Comparison of ENCODE assay signal across 25 cellular contexts in the genomic region with DNA sequence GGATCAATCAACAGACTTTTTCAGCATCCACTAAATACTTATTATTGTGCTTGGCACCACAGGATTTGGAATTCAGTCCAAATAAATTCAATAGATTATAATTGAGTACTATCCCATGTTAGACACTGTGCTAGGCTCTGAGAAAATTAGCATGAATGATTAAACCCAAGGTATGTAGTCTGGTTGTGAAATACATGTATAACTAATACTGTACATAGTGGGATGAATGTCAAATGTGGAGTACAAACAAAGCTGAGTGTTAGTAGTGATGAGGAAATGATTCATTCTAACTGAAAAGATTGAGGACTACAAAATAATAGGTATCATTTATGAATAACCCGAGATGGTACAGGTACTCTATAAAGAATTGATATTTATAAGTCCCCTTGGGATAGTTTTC.
DNase-seq lines count a peak whose midpoint lies in the region; ATAC-seq and TF ChIP-seq lines count a peak whose summit lies in the region.
"Had no signal": no experiment of that assay in that cellular context is flagged by ENCODE, and none has a peak within 500 bp of the region (broad histone marks: within the 10 kb centered on the region; RNA-seq: fewer than 3 reads in every experiment).

No MANE protein-coding gene starts in this region.

- ATAC-seq in HG02571 (IDR thresholded peaks at IDR 0.05; ENCODE audit: unreplicated experiment) = no peak
- ATAC-seq: stimulated activated naive CD8-positive, alpha-beta T cell treated with anti-CD3 and anti-CD28 coated beads, Interleukin-15, amount 100 ng/mL, for 72 hours had no signal

- H3K27me3 ChIP-seq in breast epithelium (no peaks in the 10 kb centered on the region), WERI-Rb-1 (ENCODE audit: insufficient read depth, low read depth, severe bottlenecking) (no peaks in the 10 kb centered on the region)
- H3K27me3 ChIP-seq: sigmoid colon, tibial nerve had no signal

- no peak overlapping the region for H3K4me3 Mint-ChIP-seq in MCF 10A (ENCODE audit: unreplicated experiment)
- H3K4me3 Mint-ChIP-seq: activated naive CD8-positive, alpha-beta T cell; activated T-helper 1 cell treated with anti-CD3 and anti-CD28 coated beads, Interleukin-12 subunit alpha, Interleukin-12 subunit beta, Interleukin-2, Interleukin-4 antibody, amounts not matched to agents 30 ng/mL and 10 ng/mL and 1 ng/mL, durations not matched to agents 14 hours and 24 hours and 36 hours; CD4-positive, alpha-beta memory T cell; neural crest cell; stimulated activated naive CD8-positive, alpha-beta T cell treated with anti-CD3 and anti-CD28 coated beads, Interleukin-15, amount 100 ng/mL, for 72 hours; T-helper 2 cell treated with Interferon-gamma antibody and Interleukin-4, amounts not matched to agents 5 μg/mL and 100 μg/mL, for 36 hours had no signal

- no peaks in the 10 kb centered on the region for H3K4me1 ChIP-seq in breast epithelium
- H3K4me1 ChIP-seq: sigmoid colon, tibial nerve had no signal

- no TSS peak for BruUV-seq in MCF 10A (replicated peaks; lab: Mats Ljungman, UMichigan)

- TF ChIP-seq CTCF in MCF 10A (IDR thresholded peaks at IDR 0.05; ENCODE audit: unreplicated experiment) (no peak), breast epithelium (IDR thresholded peaks at IDR 0.05) (no peak), astrocyte of the cerebellum (IDR thresholded peaks at IDR 0.05; ENCODE audit: low read depth, low read length, missing control alignments) (no peak), fibroblast of the aortic adventitia (IDR thresholded peaks at IDR 0.05; ENCODE audit: insufficient read depth, low read length) (no peak), WERI-Rb-1 (IDR thresholded peaks at IDR 0.05; ENCODE audit: low read depth, low read length) (no peak)

- intact Hi-C loops in MCF 10A (cut with micrococcal nuclease) = no loop called here
- intact Hi-C loops in breast epithelium (cut with DNase I; ENCODE audit: low total_unique reads) = no loop called here

- POLR2A ChIA-PET in MCF 10A (lab: Yijun Ruan, JAX) = interaction anchor here (1.3 kb wide), 1 partner anchor 205 kb away, joined by 5 read pairs; no protein-coding TSS in a partner anchor

- H3K9me3 Mint-ChIP-seq in MCF 10A (ENCODE audit: unreplicated experiment) = no peaks in the 10 kb centered on the region

- H3K27ac Mint-ChIP-seq in MCF 10A (ENCODE audit: low read depth, unreplicated experiment) = no peak overlapping the region
- H3K27ac Mint-ChIP-seq: activated naive CD8-positive, alpha-beta T cell; activated T-helper 1 cell treated with anti-CD3 and anti-CD28 coated beads, Interleukin-12 subunit alpha, Interleukin-12 subunit beta, Interleukin-2, Interleukin-4 antibody, amounts not matched to agents 30 ng/mL and 10 ng/mL and 1 ng/mL, durations not matched to agents 14 hours and 24 hours and 36 hours; CD4-positive, alpha-beta memory T cell; stimulated activated naive CD8-positive, alpha-beta T cell treated with anti-CD3 and anti-CD28 coated beads, Interleukin-15, amount 100 ng/mL, for 72 hours; T-helper 2 cell treated with Interferon-gamma antibody and Interleukin-4, amounts not matched to agents 5 μg/mL and 100 μg/mL, for 36 hours had no signal

- DNase-seq in MCF 10A (ENCODE audit: unreplicated experiment) (peak; percentile 42), breast epithelium (ENCODE audit: low spot score in 2 of 2) (no peak), astrocyte of the cerebellum (ENCODE audit: low read depth) (peak; percentile 37), fibroblast of the aortic adventitia (ENCODE audit: low read depth) (peak; percentile 14), DMS153 (lab: John Stamatoyannopoulos, UW) (no peak), WERI-Rb-1 (no peak), DMS114 treated with DMSO at 0.1 percent for 48 hours (lab: John Stamatoyannopoulos, UW; ENCODE audit: unreplicated experiment) (no peak)
- DNase-seq: 8988T; activated CD4-positive, alpha-beta T cell treated with anti-CD3 and anti-CD28 coated beads, Interleukin-2, amount 50 U/mL, for 4 hours; AML-193; CD4-positive, alpha-beta memory T cell; effector memory CD4-positive, alpha-beta T cell; GF-D8; GOT3; Karpas-422; NCI-H187; posterior cingulate gyrus; sigmoid colon; stimulated activated naive CD8-positive, alpha-beta T cell treated with anti-CD3 and anti-CD28 coated beads, Interleukin-15, amount 100 ng/mL, for 72 hours had no signal

- peaks cover 23% of the 10 kb centered on the region for H3K4me1 Mint-ChIP-seq in MCF 10A (ENCODE audit: insufficient read depth, unreplicated experiment)
- H3K4me1 Mint-ChIP-seq: CD4-positive, alpha-beta memory T cell; neural crest cell; stimulated activated naive CD8-positive, alpha-beta T cell treated with anti-CD3 and anti-CD28 coated beads, Interleukin-15, amount 100 ng/mL, for 72 hours had no signal

- H3K27ac ChIP-seq in breast epithelium (no peak overlapping the region), WERI-Rb-1 (no peak overlapping the region)
- H3K27ac ChIP-seq: sigmoid colon, tibial nerve had no signal

- no peaks in the 10 kb centered on the region for H3K36me3 ChIP-seq in breast epithelium
- H3K36me3 ChIP-seq in WERI-Rb-1 = no peaks in the 10 kb centered on the region
- H3K36me3 ChIP-seq: sigmoid colon, tibial nerve had no signal

- no peak for TF ChIP-seq POLR2A in breast epithelium (IDR thresholded peaks at IDR 0.05)

- CTCF ChIA-PET in MCF 10A (lab: Yijun Ruan, JAX) = interaction anchor here (0.6 kb wide), 2 partner anchors 207 to 531 kb away, joined by 3 to 4 read pairs; no protein-coding TSS in a partner anchor

- in situ Hi-C loops in astrocyte of the cerebellum (cut with HindIII; ENCODE audit: low sequenced_read_pairs) = no loop called here

- no peaks in the 10 kb centered on the region for H3K36me3 Mint-ChIP-seq in MCF 10A (ENCODE audit: insufficient read depth, unreplicated experiment)
- H3K36me3 Mint-ChIP-seq: activated naive CD8-positive, alpha-beta T cell; CD4-positive, alpha-beta memory T cell had no signal

- H3K9me3 ChIP-seq in breast epithelium = no peaks in the 10 kb centered on the region
- peaks cover 2% of the 10 kb centered on the region for H3K9me3 ChIP-seq in WERI-Rb-1 (ENCODE audit: severe bottlenecking)
- H3K9me3 ChIP-seq: sigmoid colon, tibial nerve had no signal

- no peak overlapping the region for H3K4me3 ChIP-seq in breast epithelium
- H3K4me3 ChIP-seq in astrocyte of the cerebellum (ENCODE audit: low read depth, low read length) = no peak overlapping the region
- H3K4me3 ChIP-seq in fibroblast of the aortic adventitia (ENCODE audit: low read depth, low read length) = no peak overlapping the region
- no peak overlapping the region for H3K4me3 ChIP-seq in WERI-Rb-1 (ENCODE audit: low read depth, low read length)
- H3K4me3 ChIP-seq: sigmoid colon, tibial nerve had no signal

- H3K27me3 Mint-ChIP-seq in MCF 10A (ENCODE audit: insufficient read depth, unreplicated experiment) = no peaks in the 10 kb centered on the region
- H3K27me3 Mint-ChIP-seq: activated naive CD8-positive, alpha-beta T cell; CD4-positive, alpha-beta memory T cell; stimulated activated naive CD8-positive, alpha-beta T cell treated with anti-CD3 and anti-CD28 coated beads, Interleukin-15, amount 100 ng/mL, for 72 hours had no signal

Comparison
In these comparisons a context has a peak if more than half of its experiments do, and no peak if none do; other contexts are left out.
1. DNase-seq: peak in MCF 10A (single experiment), astrocyte of the cerebellum (single experiment) and fibroblast of the aortic adventitia (single experiment); none in breast epithelium (0 of 2), DMS153 (single experiment), WERI-Rb-1 (single experiment) and DMS114 treated with DMSO at 0.1 percent for 48 hours (single experiment).